Comparison of ENCODE assay signal across 8 cellular contexts in genomic region chr7:64794171-64794844, GRCh38. TPM values are rescaled to one million over a fixed set of nuclear protein-coding genes. Genes with fewer than 3 reads are reported as not detected.
DNase-seq lines count a peak whose midpoint lies in the region; ATAC-seq, FAIRE-seq and TF ChIP-seq lines count a peak whose summit lies in the region.

TSS of gene ZNF138 (plus strand) at chr7:64794428. CDS start at chr7:64794569, 141 bp downstream.

- FAIRE-seq in small intestine (lab: Jason Lieb, UNC) = no peak

- peaks cover 0 to 2% of the 10 kb centered on the region in 2 donors for H3K36me3 ChIP-seq in small intestine (ENCODE audit: control insufficient read depth in 2 of 2, insufficient read depth in 2 of 2, low read length in 2 of 2)

- peaks cover 0 to 4% of the 10 kb centered on the region in 2 donors for H3K4me1 ChIP-seq in small intestine (ENCODE audit: control insufficient read depth in 2 of 2, insufficient read depth in 1 of 2, low read depth in 1 of 2, low read length in 1 of 2)

- H3K27ac ChIP-seq in small intestine (ENCODE audit: low read depth in 1 of 2, low read length in 1 of 2) = peak within 1 kb of the TSS; percentile 50 to 93

- ATAC-seq in GM18909 (IDR thresholded peaks at IDR 0.05; ENCODE audit: poor library complexity, unreplicated experiment) = peak; percentile 100
- peak; percentile 100 for ATAC-seq in HG03159 (IDR thresholded peaks at IDR 0.05; ENCODE audit: unreplicated experiment)

- H3K4me3 ChIP-seq in WI38 (ENCODE audit: low read depth, low read length) = peak within 1 kb of the TSS; percentile 91
- H3K4me3 ChIP-seq in cardiac fibroblast (replicated peaks in 1 of 2; ENCODE audit: low read depth in 2 of 2, low read length in 2 of 2) = peak within 1 kb of the TSS; percentile 64 to 86
- H3K4me3 ChIP-seq in small intestine (ENCODE audit: low read depth in 1 of 2, low read length in 2 of 2) = peak within 1 kb of the TSS; percentile 58 to 77

- H3K9me3 ChIP-seq in small intestine (ENCODE audit: control insufficient read depth, low read depth) = no peaks in the 10 kb centered on the region

- H3K27me3 ChIP-seq in small intestine (ENCODE audit: control insufficient read depth in 2 of 2, insufficient read depth in 2 of 2, low read length in 2 of 2) = no peaks in the 10 kb centered on the region

- WGBS in small intestine, 3 donors = 0% methylated on average over 32 of the region's 32 CpGs

- DNase-seq in AG08395 (ENCODE audit: low spot score) = peak; percentile 99
- DNase-seq in NCI-H2227 (lab: John Stamatoyannopoulos, UW; ENCODE audit: unreplicated experiment) = peak; percentile 99
- DNase-seq in cardiac fibroblast (ENCODE audit: low read depth in 2 of 2) = peak; percentile 94 to 95
- peak; percentile 96 for DNase-seq in iPS-NIHi7 (ENCODE audit: extremely low spot score)
- DNase-seq in small intestine = peak; percentile 97

- no peak for TF ChIP-seq CTCF in WI38 (IDR thresholded peaks at IDR 0.05; ENCODE audit: low read depth, low read length)
- TF ChIP-seq CTCF in cardiac fibroblast (IDR thresholded peaks at IDR 0.05; ENCODE audit: low read depth, low read length) = no peak

RNA-seq across cellular contexts. Expression of gene ZNF138, which starts in this region (rescaled TPM):
- 1 to 10 TPM; 3.2 to 4.0 (median 3.7) TPM for polyA plus RNA-seq in small intestine

Comparison
In these comparisons a context has a peak if more than half of its experiments do, and no peak if none do; other contexts are left out.
1. Peak in every context shown above with its lines: DNase-seq, ATAC-seq, H3K4me3 ChIP-seq and H3K27ac ChIP-seq.